Comparison of ENCODE assay signal across 9 cellular contexts in genomic region chr17:38444151-38444550, GRCh38. TPM values are rescaled to one million over a fixed set of nuclear protein-coding genes. Genes with fewer than 3 reads are reported as not detected.
A peak's percentile ranks its signal among the peaks of the same experiment; 100 is the strongest.
DNase-seq lines count a peak whose midpoint lies in the region; ATAC-seq and TF ChIP-seq lines count a peak whose summit lies in the region.
"Had no signal": no experiment of that assay in that cellular context is flagged by ENCODE, and none has a peak within 500 bp of the region (broad histone marks: within the 10 kb centered on the region; RNA-seq: fewer than 3 reads in every experiment).

No MANE protein-coding gene starts in this region.

- TF ChIP-seq EP300 in ovary (IDR thresholded peaks at IDR 0.05), result no peak

- no peak overlapping the region; the same call in 1 of the 2 replicates for H2BK20ac ChIP-seq in IMR-90 (ENCODE audit: low read depth, low read length)

- no peak overlapping the region for H3K4me3 Mint-ChIP-seq in activated T-helper 2 cell treated with anti-CD3 and anti-CD28 coated beads, Interferon-gamma antibody, Interleukin-2, Interleukin-4, amounts not matched to agents 10 μg/mL and 5 μg/mL and 100 μg/mL, durations not matched to agents 14 hours and 24 hours and 36 hours (ENCODE audit: low read depth)
- peak overlapping the region; percentile 65 for H3K4me3 Mint-ChIP-seq in type B pancreatic cell
- H3K4me3 Mint-ChIP-seq: T-helper 1 cell treated with Interleukin-12 subunit alpha and Interleukin-12 subunit beta and Interleukin-4 antibody, amounts not matched to agents 30 μg/mL and 1 μg/mL, for 36 hours had no signal

- peak; percentile 96 for TF ChIP-seq CTCF in IMR-90 (conservative IDR thresholded peaks at IDR 0.05; ENCODE audit: low read depth, low read length)
- TF ChIP-seq CTCF in Panc1 (IDR thresholded peaks at IDR 0.05), result peak; percentile 85
- TF ChIP-seq CTCF in foreskin keratinocyte (conservative IDR thresholded peaks at IDR 0.05), result peak; percentile 98
- peak; percentile 52 to 94 (median 93) for TF ChIP-seq CTCF in ovary (IDR thresholded peaks at IDR 0.05)
- peak; percentile 94 for TF ChIP-seq CTCF in type B pancreatic cell (conservative IDR thresholded peaks at IDR 0.05)

- TF ChIP-seq RAD21 in IMR-90 (IDR thresholded peaks at IDR 0.05; ENCODE audit: low read length), result peak; percentile 98

- BruUV-seq in IMR-90 (replicated peaks; lab: Mats Ljungman, UMichigan), result no TSS peak
- no TSS peak for BruUV-seq in Panc1 (replicated peaks; lab: Mats Ljungman, UMichigan)

- no peak overlapping the region for H3K9ac ChIP-seq in IMR-90 (ENCODE audit: low read depth, low read length)

- intact Hi-C loops in IMR-90 (cut with micrococcal nuclease), result loop anchor here (5.0 kb wide), 2 partner anchors 43 to 223 kb away; no protein-coding TSS in a partner anchor
- intact Hi-C loops in Panc1 (cut with micrococcal nuclease; ENCODE audit: unreplicated experiment), result no loop called here
- intact Hi-C loops in activated T-helper 2 cell treated with anti-CD3 and anti-CD28 coated beads, Interferon-gamma antibody, Interleukin-2, Interleukin-4, amounts not matched to agents 10 μg/mL and 5 μg/mL and 100 μg/mL, durations not matched to agents 14 hours and 24 hours and 36 hours (cut with micrococcal nuclease), result no loop called here
- intact Hi-C loops in ovary (cut with DNase I), result loop anchor here in 3 of 4 donors (2.0 to 5.0 kb wide), 2 partner anchors 33 to 41 kb away; no protein-coding TSS in a partner anchor

- WGBS in IMR-90 (ENCODE audit: extremely low coverage in 2 of 2, insufficient read length in 1 of 2), 2 experiments, result no CpG with 5 or more reads among the region's 14 CpGs
- 5 to 9% (median 6%) methylated on average over 12 to 14 of the region's 14 CpGs for WGBS in ovary, 3 donors

- peak overlapping the region; percentile 59; the same call in 1 of the 2 replicates for H2BK120ac ChIP-seq in IMR-90 (ENCODE audit: low read depth, low read length)

- H3K36me3 ChIP-seq in IMR-90 (ENCODE audit: control insufficient read depth, insufficient read depth, low read length) (peaks cover 3% of the 10 kb centered on the region; the same call in 1 of the 2 replicates), Panc1 (ENCODE audit: control insufficient read depth, insufficient read depth, low read length) (no peaks in the 10 kb centered on the region), ovary (no peaks in the 10 kb centered on the region)

- TF ChIP-seq POLR2A in IMR-90 (IDR thresholded peaks at IDR 0.05; ENCODE audit: low read depth, low read length) (peak; percentile 52; the same call in 1 of the 2 replicates), ovary (IDR thresholded peaks at IDR 0.05) (no peak)

- peak overlapping the region; percentile 37; the same call in 1 of the 2 replicates for H2AK5ac ChIP-seq in IMR-90 (ENCODE audit: low read depth, low read length)

- H4K20me1 ChIP-seq in IMR-90 (ENCODE audit: insufficient read depth, low read length), result peaks cover 63% of the 10 kb centered on the region

- H3K9me1 ChIP-seq in IMR-90 (ENCODE audit: insufficient read depth, low read length), result peaks cover 24% of the 10 kb centered on the region

- H4K8ac ChIP-seq in IMR-90 (ENCODE audit: low read depth in 2 of 2, low read length in 2 of 2), result no peak overlapping the region

- H3K4me3 ChIP-seq in IMR-90 (ENCODE audit: insufficient read depth, low read depth, low read length), result no peak overlapping the region
- H3K4me3 ChIP-seq in Panc1 (ENCODE audit: low read depth in 2 of 2, low read length in 2 of 2), result no peak overlapping the region
- no peak overlapping the region for H3K4me3 ChIP-seq in ovary

- peaks cover 29% of the 10 kb centered on the region for H3K4me1 ChIP-seq in IMR-90 (ENCODE audit: control insufficient read depth, insufficient read depth, low read length)
- peaks cover 15% of the 10 kb centered on the region for H3K4me1 ChIP-seq in Panc1 (ENCODE audit: control insufficient read depth, insufficient read depth, low read length)
- peaks cover 14% of the 10 kb centered on the region for H3K4me1 ChIP-seq in foreskin keratinocyte
- H3K4me1 ChIP-seq in ovary (ENCODE audit: insufficient read depth), result no peaks in the 10 kb centered on the region

- no peak overlapping the region for H2BK15ac ChIP-seq in IMR-90 (ENCODE audit: low read depth, low read length)

- H3K27me3 ChIP-seq in IMR-90 (ENCODE audit: control insufficient read depth, insufficient read depth, low read length), result no peaks in the 10 kb centered on the region
- no peaks in the 10 kb centered on the region for H3K27me3 ChIP-seq in Panc1 (ENCODE audit: control insufficient read depth, insufficient read depth, low read length)
- H3K27me3 ChIP-seq in foreskin keratinocyte, result no peaks in the 10 kb centered on the region
- H3K27me3 ChIP-seq in ovary, result no peaks in the 10 kb centered on the region

- H3K56ac ChIP-seq in IMR-90 (ENCODE audit: extremely low read depth, insufficient read depth, low read length), result no peak overlapping the region

- no peaks in the 10 kb centered on the region for H3K4me1 Mint-ChIP-seq in activated T-helper 2 cell treated with anti-CD3 and anti-CD28 coated beads, Interferon-gamma antibody, Interleukin-2, Interleukin-4, amounts not matched to agents 10 μg/mL and 5 μg/mL and 100 μg/mL, durations not matched to agents 14 hours and 24 hours and 36 hours (ENCODE audit: low read depth)
- H3K4me1 Mint-ChIP-seq in type B pancreatic cell (ENCODE audit: unreplicated experiment), result peaks cover 27% of the 10 kb centered on the region

- H2AFZ ChIP-seq in IMR-90 (replicated peaks; ENCODE audit: low read length, poor library complexity), result peak overlapping the region; percentile 85

- no peak overlapping the region for H3K4me2 ChIP-seq in IMR-90 (ENCODE audit: low read depth, low read length)

- peak overlapping the region; percentile 62 for H4K91ac ChIP-seq in IMR-90 (ENCODE audit: insufficient read depth, low read depth, low read length)

- dilution Hi-C loops in IMR-90 (cut with HindIII; ENCODE audit: low sequenced_read_pairs, unreplicated experiment), result no loop called here

- in situ Hi-C loops in IMR-90 (cut with MboI; ENCODE audit: low sequenced_read_pairs) (loop anchor here (5.0 kb wide), 1 partner anchor 38 kb away; no protein-coding TSS in a partner anchor), Panc1 (cut with HindIII; ENCODE audit: low pct_unique_long_range_greater_than_20kb, low sequenced_read_pairs) (no loop called here)

- H3K9me3 ChIP-seq in IMR-90 (ENCODE audit: control insufficient read depth, insufficient read depth, low read length) (no peaks in the 10 kb centered on the region), Panc1 (ENCODE audit: control insufficient read depth, insufficient read depth, low read depth, low read length) (no peaks in the 10 kb centered on the region), ovary (no peaks in the 10 kb centered on the region)

- H2AK9ac ChIP-seq in IMR-90 (replicated peaks; ENCODE audit: low read depth, low read length, poor library complexity), result peak overlapping the region; percentile 89

- no peak overlapping the region for H4K5ac ChIP-seq in IMR-90 (ENCODE audit: low read depth, low read length)

- no peak overlapping the region for H3K23ac ChIP-seq in IMR-90 (ENCODE audit: low read depth, low read length)

- DNase-seq in DMS 273 treated with DMSO at 0.1 percent for 48 hours (lab: John Stamatoyannopoulos, UW) (peak; percentile 23), IMR-90 (peak; percentile 63), Panc1 (ENCODE audit: low read depth, low spot score) (no peak), foreskin keratinocyte (peak in 1 of 2 donors; percentile 34), ovary (peak; percentile 64 to 79 (median 76)), type B pancreatic cell (ENCODE audit: extremely low spot score, unreplicated experiment) (no peak)
- DNase-seq in activated T-helper 2 cell treated with anti-CD3 and anti-CD28 coated beads, Interferon-gamma antibody, Interleukin-2, Interleukin-4, amounts not matched to agents 10 μg/mL and 5 μg/mL and 100 μg/mL, durations not matched to agents 14 hours and 24 hours and 36 hours (ENCODE audit: low spot score), result peak; percentile 33

- H3K18ac ChIP-seq in IMR-90 (ENCODE audit: low read depth, low read length), result no peak overlapping the region

- peaks cover 31 to 87% of the 10 kb centered on the region in 2 experiments for H3K79me1 ChIP-seq in IMR-90 (ENCODE audit: low read depth in 1 of 2, low read length in 2 of 2)

- no peak overlapping the region for H3K27ac Mint-ChIP-seq in activated T-helper 2 cell treated with anti-CD3 and anti-CD28 coated beads, Interferon-gamma antibody, Interleukin-2, Interleukin-4, amounts not matched to agents 10 μg/mL and 5 μg/mL and 100 μg/mL, durations not matched to agents 14 hours and 24 hours and 36 hours
- H3K27ac Mint-ChIP-seq in type B pancreatic cell, result peak overlapping the region; percentile 83
- H3K27ac Mint-ChIP-seq: T-helper 1 cell treated with Interleukin-12 subunit alpha and Interleukin-12 subunit beta and Interleukin-4 antibody, amounts not matched to agents 30 μg/mL and 1 μg/mL, for 36 hours had no signal

- ATAC-seq in IMR-90 (ENCODE audit: low read depth) (peak; percentile 88), Panc1 (peak; percentile 93), foreskin keratinocyte (peak; percentile 74), GM18909 (IDR thresholded peaks at IDR 0.05; ENCODE audit: poor library complexity, unreplicated experiment) (no peak)

- no peaks in the 10 kb centered on the region for H3K9me3 Mint-ChIP-seq in activated T-helper 2 cell treated with anti-CD3 and anti-CD28 coated beads, Interferon-gamma antibody, Interleukin-2, Interleukin-4, amounts not matched to agents 10 μg/mL and 5 μg/mL and 100 μg/mL, durations not matched to agents 14 hours and 24 hours and 36 hours
- H3K9me3 Mint-ChIP-seq in type B pancreatic cell, result no peaks in the 10 kb centered on the region
- H3K9me3 Mint-ChIP-seq: T-helper 1 cell treated with Interleukin-12 subunit alpha and Interleukin-12 subunit beta and Interleukin-4 antibody, amounts not matched to agents 30 μg/mL and 1 μg/mL, for 36 hours had no signal

- H3K4ac ChIP-seq in IMR-90 (ENCODE audit: low read depth, low read length), result peak overlapping the region; percentile 50

- CTCF ChIA-PET in IMR-90 (lab: Yijun Ruan, JAX) (interaction anchor here (0.9 kb wide), 1 partner anchor 21 kb away, joined by 3 read pairs; no protein-coding TSS in a partner anchor), Panc1 (lab: Charles Lee) (no interaction called here)

- H3K27me3 Mint-ChIP-seq in activated T-helper 2 cell treated with anti-CD3 and anti-CD28 coated beads, Interferon-gamma antibody, Interleukin-2, Interleukin-4, amounts not matched to agents 10 μg/mL and 5 μg/mL and 100 μg/mL, durations not matched to agents 14 hours and 24 hours and 36 hours (ENCODE audit: low read depth), result peaks cover 17% of the 10 kb centered on the region
- no peaks in the 10 kb centered on the region for H3K27me3 Mint-ChIP-seq in type B pancreatic cell

- H3K14ac ChIP-seq in IMR-90 (replicated peaks; ENCODE audit: low read depth, low read length), result no peak overlapping the region; the same call in 1 of the 2 replicates

- H2BK5ac ChIP-seq in IMR-90 (ENCODE audit: low read depth, low read length, poor library complexity, severe bottlenecking), result no peak overlapping the region

- H3K36me3 Mint-ChIP-seq in activated T-helper 2 cell treated with anti-CD3 and anti-CD28 coated beads, Interferon-gamma antibody, Interleukin-2, Interleukin-4, amounts not matched to agents 10 μg/mL and 5 μg/mL and 100 μg/mL, durations not matched to agents 14 hours and 24 hours and 36 hours (ENCODE audit: low read depth), result no peaks in the 10 kb centered on the region
- H3K36me3 Mint-ChIP-seq in type B pancreatic cell, result peaks cover 2% of the 10 kb centered on the region

- H3K27ac ChIP-seq in IMR-90 (ENCODE audit: insufficient read depth, low read length) (no peak overlapping the region; the same call in 1 of the 2 replicates), Panc1 (ENCODE audit: low read length) (no peak overlapping the region), foreskin keratinocyte (no peak overlapping the region), ovary (no peak overlapping the region)

- POLR2A ChIA-PET in IMR-90 (lab: Charles Lee; ENCODE audit: unreplicated experiment) (no interaction called here), Panc1 (lab: Charles Lee) (no interaction called here)

RNA-seq across cellular contexts. Expression of gene ARHGAP23, which starts 15.9 kb away (rescaled TPM):
- total RNA-seq in IMR-90 (2012; rRNA removed) (9.3 and 17.8 TPM in 2 replicates), Panc1 (2021; ENCODE audit: unreplicated experiment) (33.0 TPM), foreskin keratinocyte (46.2 and 49.4 TPM in 2 replicates), ovary (10 to 100 TPM; 13.7 to 76.4 (median 48.9) TPM), type B pancreatic cell (ENCODE audit: low replicate concordance) (114 and 333 TPM in 2 replicates)
- polyA plus RNA-seq in IMR-90 (2012; rRNA removed) (42.7 and 43.3 TPM in 2 replicates), foreskin keratinocyte (21.7 and 25.9 TPM in 2 replicates), ovary (10 to 100 TPM; 23.5 to 25.8 TPM)
- 30.0 and 40.5 TPM in 2 replicates for polyA plus RNA-seq in IMR-90 (2012; cell fraction: cytosol; rRNA removed)
- polyA plus RNA-seq in IMR-90 (2012; cell fraction: nucleus; rRNA removed; ENCODE audit: low replicate concordance), result 56.1 and 68.3 TPM in 2 replicates
- 9.9 TPM for polyA plus RNA-seq in Panc1 (2012; ENCODE audit: insufficient read length)
- 0.32 and 1.2 TPM in 2 replicates for total RNA-seq in activated T-helper 2 cell treated with anti-CD3 and anti-CD28 coated beads, Interferon-gamma antibody, Interleukin-2, Interleukin-4, amounts not matched to agents 10 μg/mL and 5 μg/mL and 100 μg/mL, durations not matched to agents 14 hours and 24 hours and 36 hours

Comparison
In these comparisons a context has a peak if more than half of its experiments do, and no peak if none do; other contexts are left out.
1. DNase-seq: peak in DMS 273 treated with DMSO at 0.1 percent for 48 hours (single experiment), IMR-90 (single experiment), activated T-helper 2 cell treated with anti-CD3 and anti-CD28 coated beads, Interferon-gamma antibody, Interleukin-2, Interleukin-4, amounts not matched to agents 10 μg/mL and 5 μg/mL and 100 μg/mL, durations not matched to agents 14 hours and 24 hours and 36 hours (single experiment) and ovary (5 of 5); none in Panc1 (single experiment) and type B pancreatic cell (single experiment).
2. intact Hi-C loops: an anchor here in IMR-90 (5.0 kb wide) and ovary (2.0 to 5.0 kb wide); none called in Panc1 and activated T-helper 2 cell treated with anti-CD3 and anti-CD28 coated beads, Interferon-gamma antibody, Interleukin-2, Interleukin-4, amounts not matched to agents 10 μg/mL and 5 μg/mL and 100 μg/mL, durations not matched to agents 14 hours and 24 hours and 36 hours.
3. Peak in every context shown above with its lines, with median percentiles within 50 percentile points of each other: CTCF ChIP-seq.